Comparison of ENCODE assay signal across 1 cellular context in genomic region chr22:24325105-24325757, GRCh38.
TF ChIP-seq lines count a peak whose summit lies in the region.

No MANE protein-coding gene starts in this region.

TF ChIP-seq in GM23338, 12 proteins besides CTCF, POLR2A, EP300 and RAD21 (continued from another document):
- TF ChIP-seq ZNF462 (CRISPR knock-in tag; IDR thresholded peaks at IDR 0.05) (no peak), REST (IDR thresholded peaks at IDR 0.05; ENCODE audit: unreplicated experiment) (no peak), NANOG (IDR thresholded peaks at IDR 0.05; ENCODE audit: borderline replicate concordance) (no peak), STAT1 (IDR thresholded peaks at IDR 0.05; ENCODE audit: unreplicated experiment) (no peak), EZH2 (IDR thresholded peaks at IDR 0.05; ENCODE audit: low read depth, unreplicated experiment) (no peak), JUNB (IDR thresholded peaks at IDR 0.05; ENCODE audit: unreplicated experiment) (no peak)
